Comparison of ENCODE assay signal across 8 cellular contexts in genomic region chr3:33096103-33096868, GRCh38. TPM values are rescaled to one million over a fixed set of nuclear protein-coding genes. Genes with fewer than 3 reads are reported as not detected.
DNase-seq lines count a peak whose midpoint lies in the region; ATAC-seq and TF ChIP-seq lines count a peak whose summit lies in the region.

No MANE protein-coding gene starts in this region.

- H3K36me3 ChIP-seq in HUES48 (ENCODE audit: control insufficient read depth, insufficient read depth, low read length) = peaks cover 20% of the 10 kb centered on the region
- peaks cover 0 to 3% of the 10 kb centered on the region in 2 donors for H3K36me3 ChIP-seq in body of pancreas (replicated peaks in 1 of 2; ENCODE audit: insufficient read depth in 1 of 2, low read depth in 2 of 2)
- no peaks in the 10 kb centered on the region for H3K36me3 ChIP-seq in iPS-18a (ENCODE audit: control insufficient read depth, low read depth, low read length)

- no peak for TF ChIP-seq POLR2A in body of pancreas (IDR thresholded peaks at IDR 0.05)

- H3K9ac ChIP-seq in HUES48 (ENCODE audit: low read depth, low read length) (peak overlapping the region; percentile 86), iPS-18a (ENCODE audit: low read length) (peak overlapping the region; percentile 21)

- peak; percentile 37 for DNase-seq in Daoy (ENCODE audit: low read depth)
- peak; percentile 29 for DNase-seq in T-helper 22 cell (ENCODE audit: low read depth)
- DNase-seq in body of pancreas = peak; percentile 37 to 56 (median 52)
- DNase-seq in skeletal muscle cell (ENCODE audit: low read depth) = no peak
- no peak for DNase-seq in NCI-H187 treated with DMSO at 0.1 percent for 48 hours (lab: John Stamatoyannopoulos, UW)

- H3K4me3 ChIP-seq in HUES48 (ENCODE audit: low read depth, low read length) (peak overlapping the region; percentile 96), body of pancreas (peak overlapping the region; percentile 64 to 84), iPS-18a (ENCODE audit: low read length) (peak overlapping the region; percentile 86), skeletal muscle cell (ENCODE audit: low read depth, low read length) (peak overlapping the region; percentile 67)

- H3K9me3 ChIP-seq in HUES48 (ENCODE audit: control insufficient read depth, insufficient read depth, low read length) (no peaks in the 10 kb centered on the region), body of pancreas (no peaks in the 10 kb centered on the region), iPS-18a (ENCODE audit: control insufficient read depth, low read depth, low read length) (no peaks in the 10 kb centered on the region)

- TF ChIP-seq CTCF in body of pancreas (IDR thresholded peaks at IDR 0.05) = no peak

- intact Hi-C loops in body of pancreas (cut with DNase I) = no loop called here

- H3K27ac ChIP-seq in HUES48 (ENCODE audit: low read depth, low read length) = peak overlapping the region; percentile 85
- H3K27ac ChIP-seq in body of pancreas = peak overlapping the region; percentile 85 to 99 (median 96)
- H3K27ac ChIP-seq in iPS-18a (ENCODE audit: low read length) = no peak overlapping the region

- H3K27me3 ChIP-seq in HUES48 (ENCODE audit: control insufficient read depth, insufficient read depth, low read length) = no peaks in the 10 kb centered on the region
- no peaks in the 10 kb centered on the region for H3K27me3 ChIP-seq in body of pancreas
- peaks cover 11% of the 10 kb centered on the region for H3K27me3 ChIP-seq in iPS-18a (ENCODE audit: control insufficient read depth, insufficient read depth, low read length)

- peak; percentile 45 for ATAC-seq in GM21447 (IDR thresholded peaks at IDR 0.05; ENCODE audit: unreplicated experiment)
- ATAC-seq in body of pancreas = peak; percentile 54

- 0 to 1% methylated on average over 35 to 51 of the region's 51 CpGs for WGBS in body of pancreas, 2 donors

- H3K4me1 ChIP-seq in HUES48 (ENCODE audit: control insufficient read depth, insufficient read depth, low read length) = no peaks in the 10 kb centered on the region; the same call in 1 of the 2 replicates
- peaks cover 19% of the 10 kb centered on the region for H3K4me1 ChIP-seq in body of pancreas
- H3K4me1 ChIP-seq in iPS-18a (ENCODE audit: control insufficient read depth, low read depth, low read length) = peaks cover 5% of the 10 kb centered on the region

RNA-seq across cellular contexts. Expression of gene GLB1, which starts 0.7 kb away (rescaled TPM):
- 22.1 and 31.6 TPM in 2 replicates for total RNA-seq in Daoy (2014; rRNA removed; shearing (Covaris generic))
- 100 to 1,000 TPM in 1 of 2 donors, 10 to 100 TPM in 1; 20.5 to 108 TPM for total RNA-seq in body of pancreas

RNA-seq across cellular contexts. Expression of gene TMPPE, which starts 0.7 kb away (rescaled TPM):
- 0.36 and 0.97 TPM in 2 replicates for total RNA-seq in Daoy (2014; rRNA removed; shearing (Covaris generic))
- total RNA-seq in body of pancreas = 1 to 10 TPM; 4.9 to 6.9 TPM

RNA-seq across cellular contexts. Expression of gene CRTAP, which starts 17.5 kb away (rescaled TPM):
- total RNA-seq in Daoy (2014; rRNA removed; shearing (Covaris generic)) = 72.1 and 83.0 TPM in 2 replicates
- total RNA-seq in body of pancreas = 100 to 1,000 TPM in 1 of 2 donors, 10 to 100 TPM in 1; 30.0 to 101 TPM

Comparison
In these comparisons a context has a peak if more than half of its experiments do, and no peak if none do; other contexts are left out.
1. DNase-seq: peak in Daoy (single experiment), T-helper 22 cell (single experiment) and body of pancreas (4 of 4); none in skeletal muscle cell (single experiment) and NCI-H187 treated with DMSO at 0.1 percent for 48 hours (single experiment).
2. Peak in every context shown above with its lines, with median percentiles within 50 percentile points of each other: H3K4me3 ChIP-seq.